ENCODE assay signal across 17 cellular contexts in genomic region chr14:77314539-77314938, GRCh38. TPM values are rescaled to one million over a fixed set of nuclear protein-coding genes. Genes with fewer than 3 reads are reported as not detected.
DNase-seq lines count a peak whose midpoint lies in the region; ATAC-seq, FAIRE-seq and TF ChIP-seq lines count a peak whose summit lies in the region.
"Had no signal": no experiment of that assay in that cellular context is flagged by ENCODE, and none has a peak within 500 bp of the region (broad histone marks: within the 10 kb centered on the region; RNA-seq: fewer than 3 reads in every experiment).

No MANE protein-coding gene starts in this region.

- CTCF ChIA-PET in A549 (lab: Yijun Ruan, JAX): interaction anchor here (0.6 to 11.3 kb wide), 16 partner anchors 9 to 607 kb away, joined by 3 to 622 read pairs (median 5); partner anchors contain the start of gene ZDHHC22

- H3K4me1 ChIP-seq in A549 (peaks cover 59% of the 10 kb centered on the region), RWPE2 (ENCODE audit: insufficient read depth, poor library complexity, severe bottlenecking) (peaks cover 19% of the 10 kb centered on the region), foreskin keratinocyte (peaks cover 7% of the 10 kb centered on the region), BE2C (peaks cover 8% of the 10 kb centered on the region; the same call in 1 of the 2 replicates)

- no peaks in the 10 kb centered on the region for H3K9me3 ChIP-seq in A549
- H3K9me3 ChIP-seq in RWPE2 (ENCODE audit: severe bottlenecking): no peaks in the 10 kb centered on the region
- H3K9me3 ChIP-seq in BE2C: no peaks in the 10 kb centered on the region
- H3K9me3 ChIP-seq: colonic mucosa, right atrium auricular region, SK-N-SH had no signal

- no peak for DNase-seq in A549 (ENCODE audit: low read depth in 1 of 2, low spot score in 1 of 2)
- DNase-seq in RWPE2 (ENCODE audit: low spot score): no peak
- DNase-seq in foreskin keratinocyte: no peak
- peak; percentile 59 for DNase-seq in pons (ENCODE audit: low spot score)
- DNase-seq in BE2C: no peak
- no peak for DNase-seq in activated T-cell treated with anti-CD3 and anti-CD28 coated beads, Interleukin-2, amount 50 U/mL, for 1 hour
- DNase-seq in NCI-H2196 treated with DMSO at 0.1 percent for 48 hours (lab: John Stamatoyannopoulos, UW; ENCODE audit: unreplicated experiment): no peak
- DNase-seq in GM12892 (ENCODE audit: insufficient read length): no peak
- DNase-seq: activated B cell treated with CpG ODN at 0.5 μM for 24 hours; activated CD8-positive, alpha-beta memory T cell treated with anti-CD3 and anti-CD28 coated beads, Interleukin-2, amount 50 U/mL, for 4 hours; activated naive CD8-positive, alpha-beta T cell treated with anti-CD3 and anti-CD28 coated beads, Interleukin-2, amount 50 U/mL, for 24 hours; colonic mucosa; NCI-H2171; SK-N-SH had no signal

- peak overlapping the region; percentile 73 to 76 for H3K27ac ChIP-seq in A549
- H3K27ac ChIP-seq in RWPE2 (ENCODE audit: poor library complexity, severe bottlenecking): peak overlapping the region; percentile 59
- peak overlapping the region; percentile 22 for H3K27ac ChIP-seq in foreskin keratinocyte
- H3K27ac ChIP-seq: colonic mucosa had no signal

- H3K4me3 ChIP-seq in A549 (no peak overlapping the region), RWPE2 (ENCODE audit: severe bottlenecking) (no peak overlapping the region), BE2C (ENCODE audit: low read depth, low read length) (no peak overlapping the region)
- H3K4me3 ChIP-seq: colonic mucosa, right atrium auricular region had no signal

- POLR2A ChIA-PET in A549 (lab: Yijun Ruan, JAX): interaction anchor here (0.5 to 2.6 kb wide), 2 partner anchors 11 to 166 kb away, joined by 7 to 11 read pairs; no protein-coding TSS in a partner anchor

- TF ChIP-seq POLR2A in A549 (IDR thresholded peaks at IDR 0.05; ENCODE audit: low read length) (no peak), GM12892 (IDR thresholded peaks at IDR 0.05; ENCODE audit: low read depth, low read length) (no peak)

- TF ChIP-seq CTCF in A549 (IDR thresholded peaks at IDR 0.05) (no peak), RWPE2 (IDR thresholded peaks at IDR 0.05; ENCODE audit: poor library complexity, severe bottlenecking) (no peak), foreskin keratinocyte (conservative IDR thresholded peaks at IDR 0.05) (no peak), BE2C (IDR thresholded peaks at IDR 0.05; ENCODE audit: low read depth, low read length) (no peak)

- H3K4me2 ChIP-seq in A549: peak overlapping the region; percentile 71
- H3K4me2 ChIP-seq: SK-N-SH had no signal

- ATAC-seq in A549 (no peak; a peak in 1 of 6 replicates), RWPE2 (ENCODE audit: low read depth) (no peak), foreskin keratinocyte (no peak)
- ATAC-seq: activated naive CD8-positive, alpha-beta T cell treated with anti-CD3 and anti-CD28 coated beads, Interleukin-2, amount 50 U/mL, for 24 hours had no signal

- H3K27me3 ChIP-seq in RWPE2 (ENCODE audit: insufficient read depth, poor library complexity, severe bottlenecking) (no peaks in the 10 kb centered on the region), foreskin keratinocyte (no peaks in the 10 kb centered on the region), BE2C (no peaks in the 10 kb centered on the region)
- H3K27me3 ChIP-seq: colonic mucosa, right atrium auricular region had no signal

- TF ChIP-seq EP300 in A549 (IDR thresholded peaks at IDR 0.05): no peak

- FAIRE-seq in A549 (lab: Jason Lieb, UNC): no peak
- no peak for FAIRE-seq in GM12892 (lab: Jason Lieb, UNC)

- no peak for TF ChIP-seq RAD21 in A549 (conservative IDR thresholded peaks at IDR 0.05 in 1 of 2, IDR thresholded peaks at IDR 0.05 in 1 of 2)

- H3K36me3 ChIP-seq in RWPE2 (ENCODE audit: low read depth) (no peaks in the 10 kb centered on the region), BE2C (no peaks in the 10 kb centered on the region; the same call in 1 of the 2 replicates)
- H3K36me3 ChIP-seq: colonic mucosa, right atrium auricular region had no signal

- 45% methylated on average over 3 of the region's 3 CpGs for WGBS in A549 (ENCODE audit: missing lambda C conversion rate)

TF ChIP-seq in A549, 52 proteins besides CTCF, POLR2A, EP300 and RAD21 (continues in another document):
- TF ChIP-seq HMGXB4 (CRISPR knock-in tag; IDR thresholded peaks at IDR 0.05; ENCODE audit: borderline replicate concordance): no peak
- TF ChIP-seq HOXA7 (CRISPR knock-in tag; IDR thresholded peaks at IDR 0.05): no peak
- TF ChIP-seq CBX2 (IDR thresholded peaks at IDR 0.05; ENCODE audit: borderline replicate concordance, low read depth): no peak
- no peak for TF ChIP-seq RNF2 (IDR thresholded peaks at IDR 0.05; ENCODE audit: borderline replicate concordance, low read depth)
- no peak for TF ChIP-seq BHLHE40 (IDR thresholded peaks at IDR 0.05; ENCODE audit: low read depth, low read length)
- TF ChIP-seq CEBPB (IDR thresholded peaks at IDR 0.05): no peak
- no peak for TF ChIP-seq ATOH8 (CRISPR knock-in tag; IDR thresholded peaks at IDR 0.05; ENCODE audit: low read depth)
- no peak for TF ChIP-seq FOSL2 (IDR thresholded peaks at IDR 0.05)
- no peak for TF ChIP-seq FOSL2 (CRISPR knock-in tag; IDR thresholded peaks at IDR 0.05)
- no peak for TF ChIP-seq CHD4 (IDR thresholded peaks at IDR 0.05; ENCODE audit: borderline replicate concordance)
- no peak for TF ChIP-seq HOXB13 (CRISPR knock-in tag; IDR thresholded peaks at IDR 0.05; ENCODE audit: low read depth)
- no peak for TF ChIP-seq CBX8 (IDR thresholded peaks at IDR 0.05)
- no peak for TF ChIP-seq E2F6 (IDR thresholded peaks at IDR 0.05; ENCODE audit: borderline replicate concordance, low read depth)

RNA-seq across cellular contexts. Expression of gene POMT2, which starts 6.1 kb away (rescaled TPM):
- polyA plus RNA-seq in A549 (2011; rRNA removed): 35.0 and 38.7 TPM in 2 replicates
- 20.8 and 33.0 TPM in 2 replicates for polyA plus RNA-seq in A549 (2012; cell fraction: cytosol; rRNA removed)
- polyA plus RNA-seq in A549 (2012; cell fraction: nucleus; rRNA removed): 113 and 122 TPM in 2 replicates
- polyA plus RNA-seq in A549 (2017; fragmentation: RNase III; extraction: RNeasy Plus Mini Kit Qiagen cat#74134 plus additional on column Dnase treatment): 25.9 to 29.0 TPM (median 27.1 TPM) in 3 replicates
- 75.5 and 84.0 TPM in 2 replicates for polyA minus RNA-seq in A549 (2011; rRNA and poly(A)+ RNA removed)
- 16.6 and 18.2 TPM in 2 replicates for total RNA-seq in foreskin keratinocyte
- polyA plus RNA-seq in foreskin keratinocyte: 14.9 and 18.6 TPM in 2 replicates
- polyA plus RNA-seq in BE2C (2012; ENCODE audit: insufficient read depth, insufficient read length, low read depth): 49.0 TPM
- polyA plus RNA-seq in GM12892 (2012; ENCODE audit: missing spikeins): 4.1 TPM

RNA-seq across cellular contexts. Expression of gene GSTZ1, which starts 6.3 kb away (rescaled TPM):
- polyA plus RNA-seq in A549 (2011; rRNA removed) (24.3 and 29.3 TPM in 2 replicates), A549 (2017; fragmentation: RNase III; extraction: RNeasy Plus Mini Kit Qiagen cat#74134 plus additional on column Dnase treatment) (29.7 to 33.6 TPM (median 30.1 TPM) in 3 replicates), foreskin keratinocyte (22.1 and 24.8 TPM in 2 replicates)
- polyA plus RNA-seq in A549 (2012; cell fraction: cytosol; rRNA removed): 37.2 and 39.2 TPM in 2 replicates
- 37.8 and 38.6 TPM in 2 replicates for polyA plus RNA-seq in A549 (2012; cell fraction: nucleus; rRNA removed)
- polyA minus RNA-seq in A549 (2011; rRNA and poly(A)+ RNA removed): 29.8 and 30.8 TPM in 2 replicates
- 17.1 and 18.5 TPM in 2 replicates for total RNA-seq in foreskin keratinocyte
- 13.9 TPM for polyA plus RNA-seq in BE2C (2012; ENCODE audit: insufficient read depth, insufficient read length, low read depth)
- 29.0 TPM for polyA plus RNA-seq in GM12892 (2012; ENCODE audit: missing spikeins)

RNA-seq across cellular contexts. Expression of gene NGB, which starts 43.5 kb away (rescaled TPM):
- not detected in 2 replicates for polyA plus RNA-seq in A549 (2011; rRNA removed)
- not detected in 2 replicates for polyA plus RNA-seq in A549 (2012; cell fraction: cytosol; rRNA removed)
- 0.04 TPM in 1 of 2 replicates, not detected in the other for polyA plus RNA-seq in A549 (2012; cell fraction: nucleus; rRNA removed)
- polyA plus RNA-seq in A549 (2017; fragmentation: RNase III; extraction: RNeasy Plus Mini Kit Qiagen cat#74134 plus additional on column Dnase treatment): not detected in 3 replicates
- polyA minus RNA-seq in A549 (2011; rRNA and poly(A)+ RNA removed): not detected in 2 replicates
- not detected in 2 replicates for total RNA-seq in foreskin keratinocyte
- not detected in 2 replicates for polyA plus RNA-seq in foreskin keratinocyte
- polyA plus RNA-seq in BE2C (2012; ENCODE audit: insufficient read depth, insufficient read length, low read depth): not detected
- not detected for polyA plus RNA-seq in GM12892 (2012; ENCODE audit: missing spikeins)
- total RNA-seq: A172, activated B cell treated with CpG ODN at 0.5 μM for 24 hours, mucosa of gallbladder, right atrium auricular region had no signal
- polyA plus RNA-seq: SK-N-SH had no signal

Comparison
In these comparisons a context has a peak if more than half of its experiments do, and no peak if none do; other contexts are left out.
1. H3K27ac ChIP-seq: peak in every context shown above with its lines; median percentile 74 in A549; 59 in RWPE2; 22 in foreskin keratinocyte.